Comparison of ENCODE assay signal across 26 cellular contexts in the genomic region with DNA sequence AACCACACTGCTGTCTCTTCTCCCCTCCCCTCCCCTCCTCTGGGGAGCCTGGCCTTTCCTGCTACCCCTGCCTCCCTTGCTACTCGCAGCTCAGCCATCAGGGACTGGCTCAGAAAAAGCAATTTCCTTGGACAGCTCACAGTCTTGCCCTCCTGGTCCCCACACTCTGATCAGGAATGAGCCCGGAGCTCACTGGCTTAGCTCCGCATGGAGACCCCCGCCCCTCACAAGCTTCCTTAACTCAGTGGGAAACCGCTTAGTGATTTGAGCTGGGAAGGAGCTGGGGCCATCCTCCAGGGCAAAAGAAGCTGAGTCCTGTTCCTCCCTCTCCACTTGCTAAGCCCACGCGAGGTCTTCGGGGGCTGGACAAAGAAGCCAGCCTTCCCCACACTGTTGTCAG.
"Had no signal": no experiment of that assay in that cellular context is flagged by ENCODE, and none has a peak within 500 bp of the region (broad histone marks: within the 10 kb centered on the region; RNA-seq: fewer than 3 reads in every experiment).

No MANE protein-coding gene starts in this region.

- H3K4me1 ChIP-seq: adrenal gland, colonic mucosa, lower lobe of right lung, pancreas had no signal

- H3K36me3 ChIP-seq: neutrophil had no signal

- H3K4me1 Mint-ChIP-seq: activated T-helper 17 cell treated with anti-CD3 and anti-CD28 coated beads, Interleukin-2, amount 50 U/mL, for 72 hours; central memory CD8-positive, alpha-beta T cell; naive B cell; T-cell had no signal

- DNase-seq: activated CD4-positive, alpha-beta T cell treated with anti-CD3 and anti-CD28 coated beads for 1 hour; activated CD4-positive, alpha-beta T cell treated with anti-CD3 and anti-CD28 coated beads, Interleukin-2, amount 50 U/mL, for 4 hours; activated CD8-positive, alpha-beta memory T cell treated with anti-CD3 and anti-CD28 coated beads for 24 hours; activated CD8-positive, alpha-beta memory T cell treated with anti-CD3 and anti-CD28 coated beads, Interleukin-2, amount 50 U/mL, for 4 hours; activated T-cell treated with anti-CD3 and anti-CD28 coated beads, Interleukin-2, amount 50 U/mL, for 24 hours; adrenal gland; colonic mucosa; heart left ventricle; immature natural killer cell; lower lobe of right lung; naive B cell; pancreas; psoas muscle; stimulated activated CD4-positive, alpha-beta T cell treated with anti-CD3 and anti-CD28 coated beads, Interleukin-4, amount 100 ng/mL, for 4 hours; stimulated activated naive CD8-positive, alpha-beta T cell treated with anti-CD3 and anti-CD28 coated beads, Interleukin-15, Interleukin-2, amounts not matched to agents 100 U/mL and 50 U/mL, for 24 hours; T-cell; tibial artery had no signal

- ATAC-seq: activated naive CD4-positive, alpha-beta T cell treated with anti-CD3 and anti-CD28 coated beads, Interleukin-2, amount 50 U/mL, for 72 hours; activated T-helper 17 cell treated with anti-CD3 and anti-CD28 coated beads, Interleukin-2, amount 50 U/mL, for 72 hours; heart left ventricle; left lobe of liver; lower lobe of right lung; pancreas; psoas muscle; stimulated activated naive CD8-positive, alpha-beta T cell treated with anti-CD3 and anti-CD28 coated beads, Interleukin-15, Interleukin-2, amounts not matched to agents 100 U/mL and 50 U/mL, for 24 hours; T-cell had no signal

- H3K9me3 ChIP-seq: adrenal gland, ascending aorta, colonic mucosa, lower lobe of right lung, neutrophil, pancreas, psoas muscle, right atrium auricular region, tibial artery had no signal

- H3K27me3 ChIP-seq: adrenal gland, ascending aorta, colonic mucosa, heart left ventricle, neutrophil, pancreas, right atrium auricular region, tibial artery had no signal

- H3K4me3 ChIP-seq: adrenal gland, ascending aorta, colonic mucosa, heart left ventricle, lower lobe of right lung, pancreas, psoas muscle, right atrium auricular region, tibial artery had no signal

- H3K27ac Mint-ChIP-seq: activated naive CD4-positive, alpha-beta T cell treated with anti-CD3 and anti-CD28 coated beads, Interleukin-2, amount 50 U/mL, for 72 hours; activated T-cell treated with anti-CD3 and anti-CD28 coated beads, Interleukin-2, amount 50 U/mL, for 24 hours; activated T-helper 17 cell treated with anti-CD3 and anti-CD28 coated beads, Interleukin-2, amount 50 U/mL, for 72 hours; immature natural killer cell; T-cell; T-helper 2 cell treated with Interferon-gamma antibody and Interleukin-4, amounts not matched to agents 5 μg/mL and 100 μg/mL, for 36 hours had no signal

- H3K27ac ChIP-seq: adrenal gland, ascending aorta, colonic mucosa, heart left ventricle, lower lobe of right lung, neutrophil, pancreas, psoas muscle, right atrium auricular region, VCaP had no signal

- H3K4me3 Mint-ChIP-seq: activated T-cell treated with anti-CD3 and anti-CD28 coated beads, Interleukin-2, amount 50 U/mL, for 24 hours; activated T-helper 17 cell treated with anti-CD3 and anti-CD28 coated beads, Interleukin-2, amount 50 U/mL, for 72 hours; central memory CD8-positive, alpha-beta T cell; immature natural killer cell; T-cell; T-helper 2 cell treated with Interferon-gamma antibody and Interleukin-4, amounts not matched to agents 5 μg/mL and 100 μg/mL, for 36 hours had no signal

- H3K9me3 Mint-ChIP-seq: activated naive CD4-positive, alpha-beta T cell treated with anti-CD3 and anti-CD28 coated beads, Interleukin-2, amount 50 U/mL, for 72 hours; activated T-helper 17 cell treated with anti-CD3 and anti-CD28 coated beads, Interleukin-2, amount 50 U/mL, for 72 hours; central memory CD8-positive, alpha-beta T cell; immature natural killer cell; T-cell; T-helper 2 cell treated with Interferon-gamma antibody and Interleukin-4, amounts not matched to agents 5 μg/mL and 100 μg/mL, for 36 hours had no signal

- H3K36me3 Mint-ChIP-seq: activated naive CD4-positive, alpha-beta T cell treated with anti-CD3 and anti-CD28 coated beads, Interleukin-2, amount 50 U/mL, for 72 hours; immature natural killer cell; naive B cell; T-cell had no signal
